8 cellular contexts compared by ENCODE assay signal in the genomic region with DNA sequence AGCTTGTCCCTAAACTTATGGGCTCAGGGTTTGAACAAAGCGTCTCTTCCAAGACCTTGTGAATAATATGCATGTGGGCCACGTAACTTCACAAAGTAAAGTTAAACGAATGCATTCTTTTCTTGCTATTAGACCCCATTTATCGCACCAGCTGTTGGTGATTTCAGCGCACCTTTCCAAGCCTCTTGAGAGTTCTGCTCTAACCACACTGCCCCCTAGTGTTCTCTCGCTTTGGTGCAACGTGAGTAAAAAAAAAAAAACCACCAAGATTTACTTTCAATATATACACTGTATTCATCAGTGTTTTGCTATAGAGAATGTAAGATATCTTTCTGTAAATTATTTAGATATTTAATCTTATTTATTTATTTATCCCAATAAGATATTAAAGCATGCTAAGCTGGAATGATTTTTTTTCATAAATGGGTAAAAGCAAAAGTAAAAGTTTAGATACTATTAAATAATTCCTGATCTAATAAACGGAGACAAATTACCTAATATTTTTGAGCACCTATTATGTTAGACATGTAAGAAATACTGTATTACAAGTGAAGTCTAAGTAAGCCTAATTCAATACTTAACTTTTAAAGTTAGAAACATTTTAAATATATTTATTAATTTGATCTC.
A peak's percentile ranks its signal among the peaks of the same experiment; 100 is the strongest.
DNase-seq lines count a peak whose midpoint lies in the region; ATAC-seq and TF ChIP-seq lines count a peak whose summit lies in the region.

No MANE protein-coding gene starts in this region.

- TF ChIP-seq POLR2A in spleen (IDR thresholded peaks at IDR 0.05), result no peak

- no peaks in the 10 kb centered on the region for H3K9me3 ChIP-seq in CD4-positive, alpha-beta memory T cell (ENCODE audit: control insufficient read depth in 1 of 2, low read length in 2 of 2)
- H3K9me3 ChIP-seq in adipocyte (ENCODE audit: control insufficient read depth, low read length), result no peaks in the 10 kb centered on the region
- no peaks in the 10 kb centered on the region for H3K9me3 ChIP-seq in right atrium auricular region
- no peaks in the 10 kb centered on the region for H3K9me3 ChIP-seq in spleen

- peak; percentile 78 for ATAC-seq in GM21360 (IDR thresholded peaks at IDR 0.05; ENCODE audit: unreplicated experiment)
- ATAC-seq in HG03108 (IDR thresholded peaks at IDR 0.05; ENCODE audit: unreplicated experiment), result no peak

- no peaks in the 10 kb centered on the region for H3K9me3 Mint-ChIP-seq in CD4-positive, alpha-beta memory T cell

- POLR2A ChIA-PET in CD4-positive, alpha-beta memory T cell (lab: Charles Lee; ENCODE audit: partially characterized antibody), result no interaction called here

- peaks cover 0 to 3% (median 0%) of the 10 kb centered on the region in 4 donors for H3K4me1 Mint-ChIP-seq in CD4-positive, alpha-beta memory T cell

- peak in 4 of 5 donors; percentile 43 to 49 (median 46) for DNase-seq in CD4-positive, alpha-beta memory T cell
- DNase-seq in M059J (ENCODE audit: low read depth), result peak; percentile 58
- DNase-seq in SK-N-DZ (ENCODE audit: low spot score), result peak; percentile 69
- peak; percentile 89 for DNase-seq in adipocyte (ENCODE audit: low read depth)
- DNase-seq in right atrium auricular region (ENCODE audit: low spot score), result no peak
- DNase-seq in spleen, result no peak

- H3K4me3 Mint-ChIP-seq in CD4-positive, alpha-beta memory T cell, result no peak overlapping the region

- TF ChIP-seq CTCF in right atrium auricular region (IDR thresholded peaks at IDR 0.05), result peak; percentile 79 to 88
- TF ChIP-seq CTCF in spleen (IDR thresholded peaks at IDR 0.05 in 8 of 11, conservative IDR thresholded peaks at IDR 0.05 in 3 of 11), result peak; percentile 35 to 80 (median 65)

- H3K36me3 Mint-ChIP-seq in CD4-positive, alpha-beta memory T cell, result no peaks in the 10 kb centered on the region

- intact Hi-C loops in CD4-positive, alpha-beta memory T cell (cut with micrococcal nuclease), result loop anchor here (1.0 kb wide), 1 partner anchor 224 kb away; no protein-coding TSS in a partner anchor
- intact Hi-C loops in spleen (cut with DNase I; ENCODE audit: low total_unique reads), result loop anchor here (5.0 kb wide), 1 partner anchor 293 kb away; no protein-coding TSS in a partner anchor

- no peak overlapping the region for H3K27ac Mint-ChIP-seq in CD4-positive, alpha-beta memory T cell

- no peaks in the 10 kb centered on the region for H3K4me1 ChIP-seq in CD4-positive, alpha-beta memory T cell (ENCODE audit: insufficient read depth, low read length)
- H3K4me1 ChIP-seq in adipocyte (ENCODE audit: control insufficient read depth, insufficient read depth, low read length) (no peaks in the 10 kb centered on the region), right atrium auricular region (no peaks in the 10 kb centered on the region), spleen (peaks cover 0 to 10% (median 0%) of the 10 kb centered on the region in 6 donors)

- H3K4me3 ChIP-seq in CD4-positive, alpha-beta memory T cell (ENCODE audit: low read length in 2 of 2), result no peak overlapping the region
- peak overlapping the region; percentile 15 for H3K4me3 ChIP-seq in adipocyte (ENCODE audit: low read length)
- peak overlapping the region in 1 of 2 donors; percentile 1 for H3K4me3 ChIP-seq in right atrium auricular region
- H3K4me3 ChIP-seq in spleen, result peak overlapping the region in 1 of 8 donors; percentile 17

- H3K27me3 Mint-ChIP-seq in CD4-positive, alpha-beta memory T cell, result peaks cover 0 to 2% of the 10 kb centered on the region in 2 donors

- WGBS in spleen, 5 donors, result 21 to 25% (median 24%) methylated on average over 8 of the region's 8 CpGs

- no peaks in the 10 kb centered on the region for H3K36me3 ChIP-seq in CD4-positive, alpha-beta memory T cell (ENCODE audit: insufficient read depth, low read length)
- no peaks in the 10 kb centered on the region for H3K36me3 ChIP-seq in adipocyte (ENCODE audit: control insufficient read depth, insufficient read depth, low read length, severe bottlenecking)
- no peaks in the 10 kb centered on the region for H3K36me3 ChIP-seq in right atrium auricular region
- no peaks in the 10 kb centered on the region for H3K36me3 ChIP-seq in spleen

- H3K27me3 ChIP-seq in CD4-positive, alpha-beta memory T cell (ENCODE audit: insufficient read depth, low read length), result no peaks in the 10 kb centered on the region
- H3K27me3 ChIP-seq in adipocyte (replicated peaks; ENCODE audit: control insufficient read depth, insufficient read depth, low read length) (no peaks in the 10 kb centered on the region), right atrium auricular region (no peaks in the 10 kb centered on the region), spleen (replicated peaks in 1 of 7) (no peaks in the 10 kb centered on the region)

- H3K9ac ChIP-seq in adipocyte (ENCODE audit: low read length), result no peak overlapping the region

- H3K27ac ChIP-seq in CD4-positive, alpha-beta memory T cell (ENCODE audit: low read depth, low read length), result no peak overlapping the region
- H3K27ac ChIP-seq in right atrium auricular region (no peak overlapping the region), spleen (no peak overlapping the region)

- CTCF ChIA-PET in CD4-positive, alpha-beta memory T cell (lab: Charles Lee; ENCODE audit: partially characterized antibody), result interaction anchor here (0.7 to 3.4 kb wide), 9 partner anchors 8 to 259 kb away, joined by 3 to 31 read pairs (median 4); no protein-coding TSS in a partner anchor

Comparison
In these comparisons a context has a peak if more than half of its experiments do, and no peak if none do; other contexts are left out.
1. DNase-seq: peak in CD4-positive, alpha-beta memory T cell (4 of 5), M059J (single experiment), SK-N-DZ (single experiment) and adipocyte (single experiment); none in right atrium auricular region (single experiment) and spleen (single experiment).